Comparison of ENCODE assay signal across 29 cellular contexts in genomic region chr11:2924821-2925675, GRCh38. TPM values are rescaled to one million over a fixed set of nuclear protein-coding genes. Genes with fewer than 3 reads are reported as not detected.
A peak's percentile ranks its signal among the peaks of the same experiment; 100 is the strongest.
DNase-seq lines count a peak whose midpoint lies in the region; ATAC-seq, FAIRE-seq and TF ChIP-seq lines count a peak whose summit lies in the region.
"Had no signal": no experiment of that assay in that cellular context is flagged by ENCODE, and none has a peak within 500 bp of the region (broad histone marks: within the 10 kb centered on the region; RNA-seq: fewer than 3 reads in every experiment).

No MANE protein-coding gene starts in this region.

- H3K27me3 ChIP-seq in heart left ventricle (peaks cover 6 to 36% (median 23%) of the 10 kb centered on the region in 9 donors), Panc1 (ENCODE audit: control insufficient read depth, insufficient read depth, low read length) (no peaks in the 10 kb centered on the region), HepG2 (ENCODE audit: control insufficient read depth in 1 of 2, insufficient read depth in 2 of 2, low read length in 2 of 2) (peaks cover 6 to 32% of the 10 kb centered on the region in 2 experiments; a peak in 4 of 5 replicates), small intestine (ENCODE audit: control insufficient read depth in 2 of 2, insufficient read depth in 2 of 2, low read length in 2 of 2) (no peaks in the 10 kb centered on the region)
- H3K27me3 ChIP-seq: pancreas, SJSA1, vagina had no signal

- no peak for TF ChIP-seq RAD21 in HepG2 (CRISPR knock-in tag; IDR thresholded peaks at IDR 0.05)

- no peak overlapping the region for H3K4me3 Mint-ChIP-seq in immature natural killer cell
- H3K4me3 Mint-ChIP-seq: activated naive CD8-positive, alpha-beta T cell; activated T-cell treated with anti-CD3 and anti-CD28 coated beads, Interleukin-2, amount 50 U/mL, for 24 hours; CD8-positive, alpha-beta memory T cell; nephron; stimulated activated naive CD8-positive, alpha-beta T cell treated with anti-CD3 and anti-CD28 coated beads, Interleukin-15, amount 100 ng/mL, for 72 hours had no signal

- H3K36me3 ChIP-seq in heart left ventricle (no peaks in the 10 kb centered on the region), Panc1 (ENCODE audit: control insufficient read depth, insufficient read depth, low read length) (no peaks in the 10 kb centered on the region; the same call in 1 of the 2 replicates), HepG2 (replicated peaks in 1 of 2; ENCODE audit: control insufficient read depth in 1 of 2, insufficient read depth in 2 of 2, low read length in 2 of 2) (no peaks in the 10 kb centered on the region), small intestine (ENCODE audit: control insufficient read depth in 2 of 2, insufficient read depth in 2 of 2, low read length in 2 of 2) (no peaks in the 10 kb centered on the region)
- H3K36me3 ChIP-seq: pancreas, vagina had no signal

- H3K4me1 Mint-ChIP-seq in immature natural killer cell: peaks cover 15 to 16% of the 10 kb centered on the region in 2 donors
- H3K4me1 Mint-ChIP-seq: nephron had no signal

- H3K27ac Mint-ChIP-seq in immature natural killer cell: no peak overlapping the region
- H3K27ac Mint-ChIP-seq: activated naive CD8-positive, alpha-beta T cell; activated T-cell treated with anti-CD3 and anti-CD28 coated beads, Interleukin-2, amount 50 U/mL, for 24 hours; CD8-positive, alpha-beta memory T cell; nephron had no signal

- CTCF ChIA-PET in Panc1 (lab: Charles Lee) (interaction anchor here (0.9 kb wide), 1 partner anchor 24 kb away, joined by 5 read pairs; no protein-coding TSS in a partner anchor), HepG2 (lab: Yijun Ruan, JAX; ENCODE audit: low intra/inter-chr PET ratio, low total read pairs) (no interaction called here)

- H3K4me3 ChIP-seq in heart left ventricle: no peak overlapping the region
- H3K4me3 ChIP-seq in Panc1 (ENCODE audit: low read depth in 2 of 2, low read length in 2 of 2): no peak overlapping the region
- no peak overlapping the region for H3K4me3 ChIP-seq in HepG2 (replicated peaks in 1 of 3; ENCODE audit: insufficient read depth in 1 of 3, low read depth in 2 of 3, low read length in 3 of 3)
- no peak overlapping the region for H3K4me3 ChIP-seq in small intestine (ENCODE audit: low read depth in 1 of 2, low read length in 2 of 2)
- H3K4me3 ChIP-seq: GM12878, pancreas, SJSA1, vagina had no signal

- TF ChIP-seq POLR2A in heart left ventricle (IDR thresholded peaks at IDR 0.05) (no peak), HepG2 (IDR thresholded peaks at IDR 0.05; ENCODE audit: insufficient read depth in 1 of 2, low read depth in 2 of 2, low read length in 2 of 2) (no peak)

- peaks cover 4 to 33% (median 14%) of the 10 kb centered on the region in 12 donors for H3K4me1 ChIP-seq in heart left ventricle
- H3K4me1 ChIP-seq in Panc1 (ENCODE audit: control insufficient read depth, insufficient read depth, low read length): peaks cover 41% of the 10 kb centered on the region
- peaks cover 15% of the 10 kb centered on the region for H3K4me1 ChIP-seq in HepG2 (ENCODE audit: insufficient read depth, low read length)
- peaks cover 0 to 6% of the 10 kb centered on the region in 2 donors for H3K4me1 ChIP-seq in small intestine (ENCODE audit: control insufficient read depth in 2 of 2, insufficient read depth in 1 of 2, low read depth in 1 of 2, low read length in 1 of 2)

- TF ChIP-seq EP300 in HepG2 (IDR thresholded peaks at IDR 0.05; ENCODE audit: low read depth in 2 of 2, low read length in 2 of 2) (no peak), HepG2 (CRISPR knock-in tag; IDR thresholded peaks at IDR 0.05; ENCODE audit: borderline replicate concordance) (no peak)

- intact Hi-C loops in heart left ventricle (cut with DNase I) (no loop called here), cardiac septum (cut with DNase I) (no loop called here), Panc1 (cut with micrococcal nuclease; ENCODE audit: unreplicated experiment) (no loop called here), HepG2 (cut with micrococcal nuclease; ENCODE audit: unreplicated experiment) (no loop called here)

- peaks cover 8 to 18% (median 9%) of the 10 kb centered on the region in 3 donors for H3K27me3 Mint-ChIP-seq in immature natural killer cell (ENCODE audit: low read depth in 3 of 3)
- H3K27me3 Mint-ChIP-seq: activated naive CD8-positive, alpha-beta T cell had no signal

- 0 out of 2 replicates have a peak, but pooled peaks cover 2% of the 10 kb centered on the region for H4K20me1 ChIP-seq in HepG2 (ENCODE audit: insufficient read depth, low read length)

- ATAC-seq in heart left ventricle (no peak), Panc1 (no peak), HepG2 (0 out of 3 replicates have a peak, but pooled peaks have one; percentile 1), GM19463 (IDR thresholded peaks at IDR 0.05; ENCODE audit: unreplicated experiment) (no peak)
- ATAC-seq: GM12878; stimulated activated naive CD8-positive, alpha-beta T cell treated with anti-CD3 and anti-CD28 coated beads, Interleukin-15, amount 100 ng/mL, for 72 hours had no signal

- H3K79me2 ChIP-seq in HepG2 (ENCODE audit: insufficient read depth, low read length): no peaks in the 10 kb centered on the region

- no peaks in the 10 kb centered on the region for H3K36me3 Mint-ChIP-seq in immature natural killer cell
- H3K36me3 Mint-ChIP-seq: activated naive CD8-positive, alpha-beta T cell; CD8-positive, alpha-beta memory T cell had no signal

- in situ Hi-C loops in Panc1 (cut with HindIII; ENCODE audit: low pct_unique_long_range_greater_than_20kb, low sequenced_read_pairs): no loop called here
- in situ Hi-C loops in HepG2 (cut with HindIII; ENCODE audit: extremely low pct_ligation_motif_present, low pct_unique_long_range_greater_than_20kb): no loop called here

- no peaks in the 10 kb centered on the region for H3K9me3 ChIP-seq in heart left ventricle
- no peaks in the 10 kb centered on the region for H3K9me3 ChIP-seq in Panc1 (ENCODE audit: control insufficient read depth, insufficient read depth, low read depth, low read length)
- H3K9me3 ChIP-seq in HepG2 (ENCODE audit: low read length): no peaks in the 10 kb centered on the region
- no peaks in the 10 kb centered on the region for H3K9me3 ChIP-seq in small intestine (ENCODE audit: control insufficient read depth, low read depth)
- H3K9me3 ChIP-seq: pancreas, SJSA1, vagina had no signal

- WGBS in heart left ventricle, 4 donors: 89 to 94% (median 91%) methylated on average over 29 to 30 of the region's 30 CpGs
- WGBS in HepG2 (ENCODE audit: low lambda C conversion rate): 65% methylated on average over 22 of the region's 30 CpGs
- 41 to 78% (median 66%) methylated on average over 28 to 30 of the region's 30 CpGs for WGBS in small intestine, 3 donors

- H3K27ac ChIP-seq in heart left ventricle: no peak overlapping the region
- peak overlapping the region; percentile 36; the same call in 1 of the 2 replicates for H3K27ac ChIP-seq in Panc1 (ENCODE audit: low read length)
- H3K27ac ChIP-seq in HepG2 (ENCODE audit: extremely low read length, insufficient read depth, low read length): no peak overlapping the region
- peak overlapping the region; percentile 33 to 84 for H3K27ac ChIP-seq in small intestine (ENCODE audit: low read depth in 1 of 2, low read length in 1 of 2)
- H3K27ac ChIP-seq: pancreas, SJSA1, vagina had no signal

- peak in 3 of 5 donors; percentile 18 to 58 (median 25) for DNase-seq in heart left ventricle
- no peak for DNase-seq in cardiac septum (ENCODE audit: low spot score)
- DNase-seq in Panc1 (ENCODE audit: low read depth, low spot score): no peak
- DNase-seq in HepG2 (ENCODE audit: low spot score): no peak
- DNase-seq in small intestine: peak; percentile 84
- DNase-seq in immature natural killer cell: no peak
- no peak for DNase-seq in activated CD4-positive, alpha-beta T cell treated with anti-CD3 and anti-CD28 coated beads for 48 hours
- DNase-seq: activated CD4-positive, alpha-beta T cell treated with anti-CD3 and anti-CD28 coated beads, Interleukin-2, amount 50 U/mL, for 1 hour; activated effector memory CD4-positive, alpha-beta T cell treated with anti-CD3 and anti-CD28 coated beads, Interleukin-2, amount 50 U/mL, for 16 hours; activated T-cell treated with anti-CD3 and anti-CD28 coated beads, Interleukin-2, amount 50 U/mL, for 24 hours; CD8-positive, alpha-beta memory T cell; DMS153; effector CD8-positive, alpha-beta T cell; GOT3; hypothalamus; NCI-H146; NCI-H2107; NCI-H345; stimulated activated CD4-positive, alpha-beta T cell treated with anti-CD3 and anti-CD28 coated beads, Interleukin-1b, Interleukin-23, amount 100 ng/mL, for 48 hours; stimulated activated CD8-positive, alpha-beta memory T cell treated with anti-CD3 and anti-CD28 coated beads, Interleukin-4, amount 100 ng/mL, for 48 hours; stimulated activated naive CD8-positive, alpha-beta T cell treated with anti-CD3 and anti-CD28 coated beads, Interleukin-15, amount 100 ng/mL, for 72 hours had no signal

- POLR2A ChIA-PET in Panc1 (lab: Charles Lee) (no interaction called here), HepG2 (lab: Yijun Ruan, JAX) (no interaction called here)

- no peaks in the 10 kb centered on the region for H3K9me3 Mint-ChIP-seq in immature natural killer cell
- H3K9me3 Mint-ChIP-seq: activated T-cell treated with anti-CD3 and anti-CD28 coated beads, Interleukin-2, amount 50 U/mL, for 24 hours; CD8-positive, alpha-beta memory T cell; nephron; stimulated activated naive CD8-positive, alpha-beta T cell treated with anti-CD3 and anti-CD28 coated beads, Interleukin-15, amount 100 ng/mL, for 72 hours had no signal

- H3K4me2 ChIP-seq in HepG2 (ENCODE audit: low read depth, low read length): peak overlapping the region; percentile 40; the same call in 1 of the 2 replicates

- FAIRE-seq in HepG2 (lab: Jason Lieb, UNC) (no peak), small intestine (lab: Jason Lieb, UNC) (no peak)
- FAIRE-seq: colon, GM12878, pancreas had no signal

- no peak overlapping the region for H3K9ac ChIP-seq in HepG2 (ENCODE audit: insufficient read depth, low read depth, low read length)

- BruUV-seq in Panc1 (replicated peaks; lab: Mats Ljungman, UMichigan) (no TSS peak), HepG2 (replicated peaks; lab: Mats Ljungman, UMichigan) (no TSS peak)

- TF ChIP-seq CTCF in heart left ventricle (IDR thresholded peaks at IDR 0.05) (no peak), Panc1 (IDR thresholded peaks at IDR 0.05) (no peak), HepG2 (CRISPR knock-in tag; IDR thresholded peaks at IDR 0.05) (no peak)

- no peak overlapping the region for H2AFZ ChIP-seq in HepG2 (ENCODE audit: low read length)

RNA-seq across cellular contexts. Expression of gene PHLDA2, which starts 4.2 kb away (rescaled TPM):
- total RNA-seq in heart left ventricle (1 to 10 TPM in 3 of 9 donors, under 1 TPM in 4, not detected in 2; 0.40 to 3.2 (median 0.93) TPM), cardiac septum (2.1 TPM), Panc1 (2021; ENCODE audit: unreplicated experiment) (195 TPM), HepG2 (2016; rRNA removed; fragmentation: Illumina TruSeq; extraction: Trizol) (0.36 and 0.55 TPM in 2 replicates)
- polyA plus RNA-seq in heart left ventricle (1 to 10 TPM; 1.5 to 9.2 TPM), HepG2 (2011; rRNA removed) (0.78 and 1.5 TPM in 2 replicates), small intestine (10 to 100 TPM; 21.8 to 55.1 (median 28.6) TPM), immature natural killer cell (under 1 TPM in 1 of 3 donors, not detected in 2; 0.27 TPM)
- polyA plus RNA-seq in Panc1 (2012; ENCODE audit: insufficient read length): 286 TPM
- 0.40 TPM in 1 of 2 replicates, not detected in the other for total RNA-seq in HepG2 (2016; cell fraction: cytosol; rRNA removed; fragmentation: Illumina TruSeq; extraction: Trizol; ENCODE audit: low read depth)
- 0.27 and 0.56 TPM in 2 replicates for total RNA-seq in HepG2 (2016; cell fraction: insoluble cytoplasmic fraction; rRNA removed; fragmentation: Illumina TruSeq; extraction: Trizol)
- 0.31 and 0.65 TPM in 2 replicates for total RNA-seq in HepG2 (2016; cell fraction: membrane; rRNA removed; fragmentation: Illumina TruSeq; extraction: Trizol)
- not detected in 2 replicates for total RNA-seq in HepG2 (2016; cell fraction: nucleus; rRNA removed; fragmentation: Illumina TruSeq; extraction: Trizol)
- polyA plus RNA-seq in HepG2 (2011; cell fraction: cytosol; rRNA removed): 2.2 and 3.8 TPM in 2 replicates
- 3.7 and 3.9 TPM in 2 replicates for polyA plus RNA-seq in HepG2 (2011; cell fraction: nucleus; rRNA removed)
- polyA plus RNA-seq in HepG2 (2012): 1.5 and 2.9 TPM in 2 replicates
- 1.1 and 1.5 TPM in 2 replicates for polyA plus RNA-seq in HepG2 (2016; cell fraction: cytosol; fragmentation: Illumina TruSeq; extraction: Trizol; ENCODE audit: low read depth)
- polyA plus RNA-seq in HepG2 (2016; cell fraction: insoluble cytoplasmic fraction; fragmentation: Illumina TruSeq; extraction: Trizol; ENCODE audit: low read depth): 2.2 and 2.4 TPM in 2 replicates
- polyA plus RNA-seq in HepG2 (2016; cell fraction: membrane; fragmentation: Illumina TruSeq; extraction: Trizol; ENCODE audit: low read depth): 1.2 and 1.5 TPM in 2 replicates
- polyA plus RNA-seq in HepG2 (2016; cell fraction: nucleus; fragmentation: Illumina TruSeq; extraction: Trizol; ENCODE audit: insufficient read depth, low read depth): 2.0 and 2.5 TPM in 2 replicates
- polyA minus RNA-seq in HepG2 (2011; rRNA and poly(A)+ RNA removed; ENCODE audit: low replicate concordance): 1.2 and 12.9 TPM in 2 replicates
- polyA minus RNA-seq in HepG2 (2011; cell fraction: cytosol; rRNA and poly(A)+ RNA removed): 0.88 and 1.4 TPM in 2 replicates
- 0.64 and 0.87 TPM in 2 replicates for polyA minus RNA-seq in HepG2 (2011; cell fraction: nucleus; rRNA and poly(A)+ RNA removed)

RNA-seq across cellular contexts. Expression of gene CDKN1C, which starts 39.5 kb away (rescaled TPM):
- 10 to 100 TPM; 18.8 to 39.1 (median 33.4) TPM for total RNA-seq in heart left ventricle
- polyA plus RNA-seq in heart left ventricle: 10 to 100 TPM; 31.4 to 42.5 TPM
- 11.5 TPM for total RNA-seq in cardiac septum
- total RNA-seq in Panc1 (2021; ENCODE audit: unreplicated experiment): 4.6 TPM
- polyA plus RNA-seq in Panc1 (2012; ENCODE audit: insufficient read length): 10.9 TPM
- total RNA-seq in HepG2 (2016; rRNA removed; fragmentation: Illumina TruSeq; extraction: Trizol): not detected in 2 replicates
- total RNA-seq in HepG2 (2016; cell fraction: cytosol; rRNA removed; fragmentation: Illumina TruSeq; extraction: Trizol; ENCODE audit: low read depth): not detected in 2 replicates
- not detected in 2 replicates for total RNA-seq in HepG2 (2016; cell fraction: insoluble cytoplasmic fraction; rRNA removed; fragmentation: Illumina TruSeq; extraction: Trizol)
- total RNA-seq in HepG2 (2016; cell fraction: membrane; rRNA removed; fragmentation: Illumina TruSeq; extraction: Trizol): not detected in 2 replicates
- not detected in 2 replicates for total RNA-seq in HepG2 (2016; cell fraction: nucleus; rRNA removed; fragmentation: Illumina TruSeq; extraction: Trizol)
- not detected in 2 replicates for polyA plus RNA-seq in HepG2 (2011; rRNA removed)
- polyA plus RNA-seq in HepG2 (2011; cell fraction: cytosol; rRNA removed): not detected in 2 replicates
- 0.10 and 0.23 TPM in 2 replicates for polyA plus RNA-seq in HepG2 (2011; cell fraction: nucleus; rRNA removed)
- not detected in 2 replicates for polyA plus RNA-seq in HepG2 (2012)
- not detected in 2 replicates for polyA plus RNA-seq in HepG2 (2016; cell fraction: cytosol; fragmentation: Illumina TruSeq; extraction: Trizol; ENCODE audit: low read depth)
- polyA plus RNA-seq in HepG2 (2016; cell fraction: insoluble cytoplasmic fraction; fragmentation: Illumina TruSeq; extraction: Trizol; ENCODE audit: low read depth): not detected in 2 replicates
- not detected in 2 replicates for polyA plus RNA-seq in HepG2 (2016; cell fraction: membrane; fragmentation: Illumina TruSeq; extraction: Trizol; ENCODE audit: low read depth)
- polyA plus RNA-seq in HepG2 (2016; cell fraction: nucleus; fragmentation: Illumina TruSeq; extraction: Trizol; ENCODE audit: insufficient read depth, low read depth): not detected in 2 replicates
- polyA minus RNA-seq in HepG2 (2011; rRNA and poly(A)+ RNA removed; ENCODE audit: low replicate concordance): 17.4 TPM in 1 of 2 replicates, not detected in the other
- polyA minus RNA-seq in HepG2 (2011; cell fraction: cytosol; rRNA and poly(A)+ RNA removed): 0.30 and 0.70 TPM in 2 replicates
- polyA minus RNA-seq in HepG2 (2011; cell fraction: nucleus; rRNA and poly(A)+ RNA removed): 0.52 TPM in 1 of 2 replicates, not detected in the other
- polyA plus RNA-seq in small intestine: 10 to 100 TPM in 1 of 3 donors, 1 to 10 TPM in 2; 4.0 to 29.7 (median 5.7) TPM
- polyA plus RNA-seq in immature natural killer cell: under 1 TPM in 1 of 3 donors, not detected in 2; 0.24 TPM

Comparison
In these comparisons a context has a peak if more than half of its experiments do, and no peak if none do; other contexts are left out.
1. DNase-seq: peak in heart left ventricle (3 of 5) and small intestine (single experiment); none in cardiac septum (single experiment), Panc1 (single experiment), HepG2 (single experiment), immature natural killer cell (0 of 3) and activated CD4-positive, alpha-beta T cell treated with anti-CD3 and anti-CD28 coated beads for 48 hours (single experiment).
2. H3K27ac ChIP-seq: peak in Panc1 (single experiment) and small intestine (2 of 2); none in heart left ventricle (0 of 12) and HepG2 (single experiment).
3. RNA of gene PHLDA2, which starts 4.2 kb away (total RNA-seq): 195 TPM in Panc1 (single experiment); 2.1 TPM in cardiac septum (single experiment), 0.40 to 3.2 TPM in heart left ventricle and 0.27 to 0.65 TPM in HepG2; every median in the first group is over 10 times any median in the second.